ENCODE assay signal across 8 cellular contexts in genomic region chr19:18279516-18280246, GRCh38. TPM values are rescaled to one million over a fixed set of nuclear protein-coding genes. Genes with fewer than 3 reads are reported as not detected.
A peak's percentile ranks its signal among the peaks of the same experiment; 100 is the strongest.
DNase-seq lines count a peak whose midpoint lies in the region; ATAC-seq, FAIRE-seq and TF ChIP-seq lines count a peak whose summit lies in the region.

No MANE protein-coding gene starts in this region.

- H3K27ac ChIP-seq in OCI-LY7 (ENCODE audit: low read depth, low read length, poor library complexity, severe bottlenecking): peak overlapping the region; percentile 86

- peak overlapping the region; percentile 79 for H3K4me3 ChIP-seq in Jurkat, Clone E6-1 (ENCODE audit: low read length)
- H3K4me3 ChIP-seq in OCI-LY7 (ENCODE audit: low read depth, low read length, poor library complexity, severe bottlenecking) (peak overlapping the region; percentile 80), epithelial cell of proximal tubule (ENCODE audit: low read depth, low read length) (peak overlapping the region; percentile 97)

- no peaks in the 10 kb centered on the region for H3K9me3 ChIP-seq in OCI-LY7 (ENCODE audit: low read length)

- CTCF ChIA-PET in OCI-LY7 (lab: Charles Lee; ENCODE audit: unreplicated experiment): interaction anchor here (0.6 to 2.3 kb wide), 13 partner anchors 13 to 189 kb away, joined by 3 to 22 read pairs (median 4); partner anchors contain the start of gene LSM4

- intact Hi-C loops in OCI-LY7 (cut with micrococcal nuclease; ENCODE audit: unreplicated experiment): loop anchor here (1.0 to 2.0 kb wide), 5 partner anchors 26 to 131 kb away; partner anchors contain the start of genes LSM4 and RAB3A

- peak; percentile 69 for TF ChIP-seq POLR2A in GM12892 (IDR thresholded peaks at IDR 0.05; ENCODE audit: low read depth, low read length)

- H3K9me2 ChIP-seq in OCI-LY7 (ENCODE audit: insufficient read depth, low read length): no peaks in the 10 kb centered on the region

- DNase-seq in GM12892 (ENCODE audit: insufficient read length) (peak; percentile 94), OCI-LY7 (ENCODE audit: low spot score) (peak; percentile 97), epithelial cell of proximal tubule (ENCODE audit: low read depth) (no peak), mucosa of gallbladder (ENCODE audit: low spot score) (peak; percentile 94)
- DNase-seq in Jurkat, Clone E6-1 (ENCODE audit: low read depth, low spot score): peak; percentile 91
- peak; percentile 90 for DNase-seq in activated T-cell treated with anti-CD3 and anti-CD28 coated beads, Interleukin-2, amount 50 U/mL, for 1 hour
- peak; percentile 88 for DNase-seq in stimulated activated CD8-positive, alpha-beta memory T cell treated with anti-CD3 and anti-CD28 coated beads, Interleukin-4, amount 100 ng/mL, for 24 hours (ENCODE audit: low read depth)

- H3K4me2 ChIP-seq in OCI-LY7 (ENCODE audit: low read length): peak overlapping the region; percentile 66

- no peak for ATAC-seq in HG03045 (IDR thresholded peaks at IDR 0.05; ENCODE audit: unreplicated experiment)

- peak; percentile 92 for FAIRE-seq in GM12892 (lab: Jason Lieb, UNC)

- POLR2A ChIA-PET in OCI-LY7 (lab: Charles Lee): interaction anchor here (0.5 to 3.8 kb wide), 14 partner anchors 9 to 202 kb away, joined by 3 to 44 read pairs (median 6); partner anchors contain the start of genes LSM4 and SSBP4

- BruUV-seq in OCI-LY7 (replicated peaks; lab: Mats Ljungman, UMichigan): TSS peak; percentile 82

- peaks cover 23% of the 10 kb centered on the region for H3K4me1 ChIP-seq in OCI-LY7 (ENCODE audit: insufficient read depth, low read length, poor library complexity, severe bottlenecking)

- peaks cover 16% of the 10 kb centered on the region; the same call in 1 of the 2 replicates for H3K36me3 ChIP-seq in OCI-LY7 (ENCODE audit: insufficient read depth, low read length)

- H4K20me1 ChIP-seq in OCI-LY7 (ENCODE audit: insufficient read depth, low read length): peaks cover 10% of the 10 kb centered on the region; the same call in 1 of the 2 replicates

- no peak overlapping the region for H2AFZ ChIP-seq in OCI-LY7 (ENCODE audit: low read length)

- TF ChIP-seq CTCF in OCI-LY7 (conservative IDR thresholded peaks at IDR 0.05; ENCODE audit: low read length): peak; percentile 99
- peak; percentile 86 for TF ChIP-seq CTCF in epithelial cell of proximal tubule (conservative IDR thresholded peaks at IDR 0.05; ENCODE audit: low read depth, low read length)

- peaks cover 20% of the 10 kb centered on the region; the same call in 1 of the 2 replicates for H3K79me2 ChIP-seq in OCI-LY7 (ENCODE audit: insufficient read depth, low read depth, low read length)

RNA-seq across cellular contexts. Expression of gene JUND, which starts 1.7 kb away (rescaled TPM):
- 6.8 TPM for polyA plus RNA-seq in GM12892 (2012; ENCODE audit: missing spikeins)
- polyA plus RNA-seq in Jurkat, Clone E6-1 (2012; ENCODE audit: insufficient read depth, insufficient read length): 45.1 TPM
- total RNA-seq in OCI-LY7 (2014; rRNA removed; shearing (Covaris generic)): 138 and 144 TPM in 2 replicates
- 79.0 and 92.6 TPM in 2 replicates for total RNA-seq in OCI-LY7 (2022)
- 266 and 341 TPM in 2 replicates for total RNA-seq in epithelial cell of proximal tubule
- 303 TPM for total RNA-seq in mucosa of gallbladder

RNA-seq across cellular contexts. Expression of gene IQCN, which starts 5.4 kb away (rescaled TPM):
- 0.68 TPM for polyA plus RNA-seq in GM12892 (2012; ENCODE audit: missing spikeins)
- 0.70 TPM for polyA plus RNA-seq in Jurkat, Clone E6-1 (2012; ENCODE audit: insufficient read depth, insufficient read length)
- 0.38 and 3.7 TPM in 2 replicates for total RNA-seq in OCI-LY7 (2014; rRNA removed; shearing (Covaris generic))
- total RNA-seq in OCI-LY7 (2022) (1.1 and 2.6 TPM in 2 replicates), epithelial cell of proximal tubule (0.07 and 1.3 TPM in 2 replicates), mucosa of gallbladder (2.9 TPM)

RNA-seq across cellular contexts. Expression of gene LSM4, which starts 43.2 kb away (rescaled TPM):
- 105 TPM for polyA plus RNA-seq in GM12892 (2012; ENCODE audit: missing spikeins)
- 353 TPM for polyA plus RNA-seq in Jurkat, Clone E6-1 (2012; ENCODE audit: insufficient read depth, insufficient read length)
- 451 and 482 TPM in 2 replicates for total RNA-seq in OCI-LY7 (2014; rRNA removed; shearing (Covaris generic))
- total RNA-seq in OCI-LY7 (2022) (232 and 252 TPM in 2 replicates), epithelial cell of proximal tubule (490 and 620 TPM in 2 replicates), mucosa of gallbladder (92.9 TPM)

RNA-seq across cellular contexts. Expression of gene PDE4C, which starts 53.4 kb away (rescaled TPM):
- 2.2 TPM for polyA plus RNA-seq in GM12892 (2012; ENCODE audit: missing spikeins)
- polyA plus RNA-seq in Jurkat, Clone E6-1 (2012; ENCODE audit: insufficient read depth, insufficient read length): not detected
- not detected in 2 replicates for total RNA-seq in OCI-LY7 (2014; rRNA removed; shearing (Covaris generic))
- total RNA-seq in OCI-LY7 (2022): 0.77 and 1.4 TPM in 2 replicates
- total RNA-seq in epithelial cell of proximal tubule: 0.63 TPM in 1 of 2 replicates, not detected in the other
- total RNA-seq in mucosa of gallbladder: 2.1 TPM
